ENCODE assay signal across 21 cellular contexts in the genomic region with DNA sequence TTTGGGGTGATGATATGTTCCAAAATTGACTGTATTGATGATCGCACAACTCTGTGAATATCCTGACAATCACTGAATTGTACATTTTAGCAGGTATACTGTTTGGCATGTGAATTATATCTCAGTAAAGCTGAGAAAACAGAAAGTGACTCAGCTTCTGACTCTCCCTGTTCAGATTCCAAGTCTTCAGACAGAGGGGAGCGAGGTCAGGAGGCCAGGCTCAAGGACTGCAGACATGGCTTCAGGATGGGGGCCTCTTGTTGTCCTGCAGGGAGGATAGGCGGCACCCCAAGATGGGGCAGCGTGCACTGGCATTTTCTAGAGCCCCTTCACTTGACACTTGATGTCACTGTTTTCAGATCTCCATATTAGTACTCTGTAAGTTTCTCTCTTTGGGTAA.
"Had no signal": no experiment of that assay in that cellular context is flagged by ENCODE, and none has a peak within 500 bp of the region (broad histone marks: within the 10 kb centered on the region; RNA-seq: fewer than 3 reads in every experiment).

No MANE protein-coding gene starts in this region.

- H3K4me3 ChIP-seq: esophagus squamous epithelium, heart right ventricle, pancreas, thyroid gland, upper lobe of right lung had no signal

- H3K27ac ChIP-seq: esophagus squamous epithelium, heart right ventricle, neutrophil, pancreas, thyroid gland, upper lobe of right lung, VCaP had no signal

- H3K4me1 ChIP-seq: pancreas, thyroid gland, upper lobe of right lung had no signal

- H3K9me3 ChIP-seq: esophagus squamous epithelium, heart right ventricle, neutrophil, pancreas, thyroid gland, upper lobe of right lung had no signal

- ATAC-seq: activated CD4-positive, CD25-positive, alpha-beta regulatory T cell treated with anti-CD3 and anti-CD28 coated beads, Interleukin-2, amount 50 U/mL, for 24 hours; activated T-helper 17 cell treated with anti-CD3 and anti-CD28 coated beads, Interleukin-2, amount 50 U/mL, for 72 hours; heart right ventricle; left colon; pancreas; right cardiac atrium; T-cell; upper lobe of right lung had no signal

- DNase-seq: activated CD4-positive, alpha-beta memory T cell treated with anti-CD3 and anti-CD28 coated beads, Interleukin-2, amount 10 ng/mL, durations not matched to agents 7 days and 5 days; activated CD4-positive, alpha-beta T cell treated with anti-CD3 and anti-CD28 coated beads, Interleukin-2, amount 10 ng/mL, durations not matched to agents 24 days and 14 days; activated naive CD4-positive, alpha-beta T cell; activated naive CD8-positive, alpha-beta T cell treated with anti-CD3 and anti-CD28 coated beads, Interleukin-2, amount 10 ng/mL, durations not matched to agents 7 days and 5 days; cerebellar nuclear complex; cortex of kidney; endodermal cell; esophagus squamous epithelium; heart right ventricle; left colon; pancreas; right cardiac atrium; stimulated activated CD4-positive, alpha-beta T cell treated with anti-CD3 and anti-CD28 coated beads, Interleukin-12 subunit alpha, Interleukin-12 subunit beta, amount 100 ng/mL, for 4 hours; substantia nigra; T-cell; thyroid gland; upper lobe of right lung had no signal

- H3K27me3 ChIP-seq: esophagus squamous epithelium, heart right ventricle, neutrophil, pancreas, thyroid gland, upper lobe of right lung had no signal
